In the genomic region with DNA sequence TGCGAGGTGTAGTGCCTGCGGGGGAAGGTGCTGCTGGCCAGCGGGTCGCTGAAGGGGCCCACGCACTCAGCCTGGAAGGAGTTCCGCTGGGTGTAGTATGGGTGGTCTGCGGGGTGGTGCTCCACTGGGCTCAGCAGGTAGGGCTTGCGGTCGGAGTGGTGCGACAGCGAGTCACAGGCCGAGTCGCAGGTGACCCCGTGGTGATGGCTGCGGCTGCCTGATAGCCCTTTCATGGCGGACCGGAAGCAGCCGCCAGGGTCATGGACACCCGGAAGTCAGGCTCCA, we compare ENCODE assay signal across 16 cellular contexts.
DNase-seq lines count a peak whose midpoint lies in the region; ATAC-seq, FAIRE-seq and TF ChIP-seq lines count a peak whose summit lies in the region.
"Had no signal": no experiment of that assay in that cellular context is flagged by ENCODE, and none has a peak within 500 bp of the region (broad histone marks: within the 10 kb centered on the region; RNA-seq: fewer than 3 reads in every experiment).

No MANE protein-coding gene starts in this region.

- H3K4ac ChIP-seq in H1 (replicated peaks; ENCODE audit: insufficient read length, low read depth, low read length) (no peak overlapping the region), neuronal stem cell (ENCODE audit: low read length) (no peak overlapping the region)

- TF ChIP-seq EP300 in H1 (IDR thresholded peaks at IDR 0.05; ENCODE audit: borderline replicate concordance in 1 of 2, low read depth in 2 of 2, low read length in 2 of 2) (no peak), upper lobe of left lung (IDR thresholded peaks at IDR 0.05) (no peak)

- H4K5ac ChIP-seq in H1 (ENCODE audit: insufficient read length, low read depth, low read length), result no peak overlapping the region

- H3K23me2 ChIP-seq in H1 (ENCODE audit: low read depth, low read length), result no peaks in the 10 kb centered on the region

- POLR2A ChIA-PET in H1 (lab: Charles Lee; ENCODE audit: partially characterized antibody), result interaction anchor here (1.0 to 1.5 kb wide), 2 partner anchors 10 to 13 kb away, joined by 3 read pairs; no protein-coding TSS in a partner anchor

- H3K27ac ChIP-seq in heart right ventricle (no peak overlapping the region), H1 (ENCODE audit: low read depth, low read length) (no peak overlapping the region), neuronal stem cell (replicated peaks; ENCODE audit: low read length) (no peak overlapping the region), upper lobe of left lung (no peak overlapping the region)
- H3K27ac ChIP-seq: BLaER1 treated with 17β-estradiol and CSF1 and Interleukin-3, amounts not matched to agents 10 nM and 100 nM; HL-60 had no signal

- H2BK5ac ChIP-seq in H1 (ENCODE audit: low read depth, low read length), result peak overlapping the region; percentile 8; the same call in 1 of the 2 replicates
- no peak overlapping the region for H2BK5ac ChIP-seq in neuronal stem cell (ENCODE audit: low read length)

- H2AFZ ChIP-seq in H1 (ENCODE audit: low read length) (no peak overlapping the region), neuronal stem cell (ENCODE audit: low read length) (no peak overlapping the region)

- no peaks in the 10 kb centered on the region for H3K79me1 ChIP-seq in H1 (ENCODE audit: low read depth, low read length)
- H3K79me1 ChIP-seq in neuronal stem cell (ENCODE audit: low read depth, low read length), result no peaks in the 10 kb centered on the region

- H2BK12ac ChIP-seq in H1 (ENCODE audit: low read depth, low read length) (no peak overlapping the region), neuronal stem cell (ENCODE audit: low read length) (peak overlapping the region; percentile 91)

- DNase-seq in Right ventricle myocardium inferior (ENCODE audit: missing footprints), result no peak
- DNase-seq in heart right ventricle, result no peak
- no peak for DNase-seq in H1 (ENCODE audit: low read depth in 1 of 2, low spot score in 2 of 2)
- no peak for DNase-seq in neuronal stem cell (ENCODE audit: low spot score)
- DNase-seq in upper lobe of left lung, result peak in 1 of 2 donors; percentile 70
- DNase-seq in HK-2 (ENCODE audit: unreplicated experiment), result no peak
- DNase-seq: Calu3; CD8-positive, alpha-beta T cell had no signal

- no peaks in the 10 kb centered on the region for H3K27me3 ChIP-seq in heart right ventricle
- H3K27me3 ChIP-seq in H1 (replicated peaks in 1 of 4; ENCODE audit: control insufficient read depth in 3 of 4, extremely low read depth in 1 of 4, insufficient read depth in 3 of 4, low read length in 3 of 4), result no peaks in the 10 kb centered on the region
- H3K27me3 ChIP-seq in neuronal stem cell (ENCODE audit: control insufficient read depth in 3 of 3, insufficient read depth in 3 of 3, low read depth in 1 of 3, low read length in 3 of 3), result no peaks in the 10 kb centered on the region
- H3K27me3 ChIP-seq in upper lobe of left lung, result no peaks in the 10 kb centered on the region
- H3K27me3 ChIP-seq: BLaER1 treated with 17β-estradiol and CSF1 and Interleukin-3, amounts not matched to agents 10 nM and 100 nM had no signal

- no peak overlapping the region for H2BK15ac ChIP-seq in H1 (ENCODE audit: low read length)
- H2BK15ac ChIP-seq in neuronal stem cell (ENCODE audit: low read length), result peak overlapping the region; percentile 69

- H2AK5ac ChIP-seq in H1 (ENCODE audit: low read depth, low read length) (no peak overlapping the region), neuronal stem cell (ENCODE audit: low read depth, low read length) (peak overlapping the region; percentile 88)

- H3K14ac ChIP-seq in H1 (ENCODE audit: insufficient read length) (no peak overlapping the region), neuronal stem cell (ENCODE audit: low read length) (no peak overlapping the region)

- H3K9ac ChIP-seq in H1 (replicated peaks in 1 of 4; ENCODE audit: extremely low read depth in 1 of 4, low read depth in 3 of 4, low read length in 3 of 4) (no peak overlapping the region), neuronal stem cell (ENCODE audit: low read depth, low read length, poor library complexity) (no peak overlapping the region)
- H3K9ac ChIP-seq: BLaER1 treated with 17β-estradiol and CSF1 and Interleukin-3, amounts not matched to agents 10 nM and 100 nM had no signal

- ATAC-seq in Right ventricle myocardium inferior (peak; percentile 48), heart right ventricle (no peak), upper lobe of left lung (ENCODE audit: low FRiP score in 2 of 2) (peak; percentile 6 to 26), HG03354 (IDR thresholded peaks at IDR 0.05; ENCODE audit: poor library complexity, severe bottlenecking, unreplicated experiment) (no peak), HG02571 (IDR thresholded peaks at IDR 0.05; ENCODE audit: unreplicated experiment) (no peak)
- ATAC-seq: CD8-positive, alpha-beta T cell had no signal

- no peak overlapping the region for H3K18ac ChIP-seq in H1 (ENCODE audit: extremely low read depth, low read length)
- peak overlapping the region; percentile 67 for H3K18ac ChIP-seq in neuronal stem cell (ENCODE audit: low read length)

- TF ChIP-seq POLR2A in H1 (IDR thresholded peaks at IDR 0.05; ENCODE audit: control extremely low read depth in 1 of 2, low read depth in 2 of 2, low read length in 2 of 2), result no peak
- no peak for TF ChIP-seq POLR2A in upper lobe of left lung (IDR thresholded peaks at IDR 0.05)

- H3K4me2 ChIP-seq in H1 (ENCODE audit: insufficient read depth in 1 of 2, low read depth in 2 of 2, low read length in 2 of 2) (no peak overlapping the region), neuronal stem cell (ENCODE audit: insufficient read depth, low read length, poor library complexity, severe bottlenecking) (no peak overlapping the region)

- no peak overlapping the region for H4K8ac ChIP-seq in H1 (ENCODE audit: extremely low read depth, insufficient read depth, low read length)
- H4K8ac ChIP-seq in neuronal stem cell (ENCODE audit: low read depth, low read length), result no peak overlapping the region

- H3K9me3 ChIP-seq in heart right ventricle (no peaks in the 10 kb centered on the region), H1 (ENCODE audit: insufficient read depth in 2 of 2, low read depth in 1 of 2, low read length in 1 of 2) (no peaks in the 10 kb centered on the region), neuronal stem cell (replicated peaks in 1 of 2; ENCODE audit: control insufficient read depth in 2 of 2, insufficient read depth in 1 of 2, low read depth in 1 of 2, low read length in 2 of 2) (no peaks in the 10 kb centered on the region), upper lobe of left lung (no peaks in the 10 kb centered on the region)
- H3K9me3 ChIP-seq: HAP-1 had no signal

- no peak overlapping the region for H2BK20ac ChIP-seq in H1 (ENCODE audit: low read length)

- no peak for FAIRE-seq in H1 (lab: Jason Lieb, UNC)
- FAIRE-seq: G401.6, GM12891, GM19239 had no signal

- no peak overlapping the region for H4K91ac ChIP-seq in H1 (replicated peaks; ENCODE audit: insufficient read length, low read length)
- no peak overlapping the region for H4K91ac ChIP-seq in neuronal stem cell (ENCODE audit: low read depth, low read length, poor library complexity)

- CTCF ChIA-PET in H1 (lab: Charles Lee; ENCODE audit: partially characterized antibody), result interaction anchor here (2.0 to 2.1 kb wide), 2 partner anchors 16 to 108 kb away, joined by 5 to 9 read pairs; no protein-coding TSS in a partner anchor

- no peak for TF ChIP-seq RAD21 in H1 (IDR thresholded peaks at IDR 0.05 in 1 of 2, conservative IDR thresholded peaks at IDR 0.05 in 1 of 2; ENCODE audit: low read depth in 2 of 2, low read length in 2 of 2)

- H3K23ac ChIP-seq in H1 (ENCODE audit: insufficient read length) (no peak overlapping the region), neuronal stem cell (ENCODE audit: low read depth, low read length, poor library complexity) (peak overlapping the region; percentile 49)

- H2BK120ac ChIP-seq in H1 (replicated peaks; ENCODE audit: low read depth, low read length) (no peak overlapping the region), neuronal stem cell (ENCODE audit: low read depth, low read length) (no peak overlapping the region)

- H3K36me3 ChIP-seq in heart right ventricle, result no peaks in the 10 kb centered on the region
- peaks cover 0 to 10% (median 0%) of the 10 kb centered on the region in 4 experiments; a peak in 2 of 8 replicates for H3K36me3 ChIP-seq in H1 (ENCODE audit: control insufficient read depth in 2 of 4, insufficient read depth in 4 of 4, low read length in 3 of 4)
- no peaks in the 10 kb centered on the region for H3K36me3 ChIP-seq in neuronal stem cell (replicated peaks in 1 of 2; ENCODE audit: control insufficient read depth in 2 of 2, insufficient read depth in 2 of 2, low read length in 2 of 2)
- no peaks in the 10 kb centered on the region for H3K36me3 ChIP-seq in upper lobe of left lung
- H3K36me3 ChIP-seq: BLaER1 treated with 17β-estradiol and CSF1 and Interleukin-3, amounts not matched to agents 10 nM and 100 nM; HAP-1 had no signal

- H3K79me2 ChIP-seq in H1 (ENCODE audit: control insufficient read depth in 1 of 2, insufficient read depth in 2 of 2, low read length in 2 of 2), result no peaks in the 10 kb centered on the region

- H4K20me1 ChIP-seq in H1 (replicated peaks in 1 of 2; ENCODE audit: control insufficient read depth in 1 of 2, insufficient read depth in 2 of 2, low read length in 2 of 2), result no peaks in the 10 kb centered on the region
- H4K20me1 ChIP-seq: BLaER1 treated with 17β-estradiol and CSF1 and Interleukin-3, amounts not matched to agents 10 nM and 100 nM had no signal

- peaks cover 0 to 25% (median 0%) of the 10 kb centered on the region in 9 donors for H3K4me1 ChIP-seq in heart right ventricle
- 0 out of 7 replicates have a peak, but pooled peaks cover 0 to 2% (median 0%) of the 10 kb centered on the region in 4 experiments for H3K4me1 ChIP-seq in H1 (replicated peaks in 1 of 4; ENCODE audit: control insufficient read depth in 3 of 4, insufficient read depth in 4 of 4, low read length in 3 of 4)
- peaks cover 0 to 2% of the 10 kb centered on the region in 2 donors for H3K4me1 ChIP-seq in neuronal stem cell (ENCODE audit: control insufficient read depth in 2 of 2, insufficient read depth in 1 of 2, low read depth in 1 of 2, low read length in 2 of 2)
- peaks cover 0 to 12% (median 4%) of the 10 kb centered on the region in 4 donors for H3K4me1 ChIP-seq in upper lobe of left lung
- H3K4me1 ChIP-seq: HAP-1 had no signal

- 98% methylated on average over 19 of the region's 19 CpGs for WGBS in heart right ventricle, 2 donors
- 94% methylated on average over 19 of the region's 19 CpGs; no CpG with 5 or more reads in 1 of the 2 experiments for WGBS in H1 (ENCODE audit: extremely low coverage in 1 of 2, insufficient coverage in 1 of 2, insufficient read length in 1 of 2, insufficient replicate concordance in 2 of 2, low coverage in 1 of 2, low lambda C conversion rate in 2 of 2, missing lambda C conversion rate in 1 of 2), 2 experiments
- no CpG with 5 or more reads among the region's 19 CpGs for WGBS in neuronal stem cell (ENCODE audit: extremely low coverage in 2 of 2, insufficient read length in 2 of 2, insufficient replicate concordance in 1 of 2), 2 donors
- 95 to 98% methylated on average over 14 to 19 of the region's 19 CpGs for WGBS in upper lobe of left lung, 2 donors

- TF ChIP-seq CTCF in heart right ventricle (IDR thresholded peaks at IDR 0.05), result no peak
- TF ChIP-seq CTCF in H1 (IDR thresholded peaks at IDR 0.05; ENCODE audit: control extremely low read depth in 1 of 3, insufficient read depth in 1 of 3, low read depth in 1 of 3, low read length in 3 of 3), result no peak
- TF ChIP-seq CTCF in upper lobe of left lung (IDR thresholded peaks at IDR 0.05), result no peak

- H3K56ac ChIP-seq in H1 (replicated peaks; ENCODE audit: insufficient read length, low read depth, low read length), result no peak overlapping the region

- intact Hi-C loops in Right ventricle myocardium inferior (cut with DNase I) (no loop called here), heart right ventricle (cut with DNase I) (loop anchor here in 3 of 10 donors (10.0 kb wide), 3 partner anchors 85 to 175 kb away; no protein-coding TSS in a partner anchor)

- H3K4me3 ChIP-seq in heart right ventricle, result no peak overlapping the region
- H3K4me3 ChIP-seq in H1 (ENCODE audit: extremely low read depth in 1 of 4, insufficient read depth in 2 of 4, low read depth in 3 of 4, low read length in 4 of 4), result no peak overlapping the region
- no peak overlapping the region for H3K4me3 ChIP-seq in neuronal stem cell (ENCODE audit: low read length in 2 of 2)
- H3K4me3 ChIP-seq in upper lobe of left lung, result no peak overlapping the region
- H3K4me3 ChIP-seq: BLaER1 treated with 17β-estradiol and CSF1 and Interleukin-3, amounts not matched to agents 10 nM and 100 nM; HAP-1 had no signal

Comparison
In these comparisons a context has a peak if more than half of its experiments do, and no peak if none do; other contexts are left out.
1. ATAC-seq: peak in Right ventricle myocardium inferior (single experiment) and upper lobe of left lung (2 of 2); none in heart right ventricle (0 of 8), HG03354 (single experiment) and HG02571 (single experiment).